8 cellular contexts compared by ENCODE assay signal in the genomic region with DNA sequence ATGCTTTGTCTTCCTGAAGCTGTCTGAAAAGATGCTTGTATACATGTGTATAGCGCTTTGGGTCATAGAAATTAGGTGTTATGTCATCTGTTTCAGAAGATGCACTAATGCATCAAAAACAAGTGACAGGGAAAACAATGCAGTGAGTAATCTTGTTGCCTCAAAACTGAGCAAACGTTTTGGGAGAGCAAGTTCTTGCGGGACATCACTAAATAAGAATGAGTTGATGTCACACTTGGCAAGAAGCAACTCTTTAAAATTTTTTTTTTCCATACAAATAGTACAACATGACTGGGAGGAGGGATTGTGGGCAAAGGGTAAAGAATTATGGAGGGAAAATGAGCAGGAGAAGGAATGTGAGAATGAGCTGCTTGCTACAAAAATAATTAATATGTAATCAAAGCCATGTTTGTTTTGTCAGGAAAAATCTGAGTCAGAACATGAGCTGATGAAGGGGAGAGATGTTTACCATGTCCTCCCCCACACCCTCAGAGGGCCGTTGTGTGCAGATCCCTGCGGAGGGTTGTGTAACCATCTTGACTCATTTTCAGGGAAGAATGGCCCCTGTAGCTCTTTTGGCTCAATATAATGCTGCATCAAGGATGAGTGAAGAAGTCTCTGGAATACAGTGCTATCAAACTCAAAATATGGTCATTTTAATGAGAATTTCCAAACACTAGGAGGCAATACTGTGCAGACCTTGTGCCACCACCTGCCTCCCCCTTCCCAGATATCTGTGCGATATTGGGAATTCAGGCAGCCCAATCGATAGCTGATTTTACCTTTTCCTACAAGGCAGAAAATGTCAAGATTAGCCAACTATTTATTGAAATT. TPM values are rescaled to one million over a fixed set of nuclear protein-coding genes. Genes with fewer than 3 reads are reported as not detected.
DNase-seq lines count a peak whose midpoint lies in the region; ATAC-seq and TF ChIP-seq lines count a peak whose summit lies in the region.

No MANE protein-coding gene starts in this region.

- no peaks in the 10 kb centered on the region for H3K79me2 ChIP-seq in smooth muscle cell (ENCODE audit: low read depth)

- peak overlapping the region; percentile 30 for H3K9ac ChIP-seq in smooth muscle cell (ENCODE audit: low read depth)

- peak overlapping the region; percentile 68 for H3K4me2 ChIP-seq in smooth muscle cell

- H3K27ac ChIP-seq in RWPE2 (ENCODE audit: poor library complexity, severe bottlenecking) (peak overlapping the region; percentile 32), gastroesophageal sphincter (peak overlapping the region; percentile 47 to 79 (median 66)), smooth muscle cell (ENCODE audit: low read depth) (peak overlapping the region; percentile 76)

- WGBS in gastroesophageal sphincter (ENCODE audit: low coverage in 1 of 2), 2 donors: 44 to 51% methylated on average over 7 of the region's 7 CpGs
- WGBS in smooth muscle cell (ENCODE audit: low lambda C conversion rate): 46% methylated on average over 7 of the region's 7 CpGs

- peak; percentile 41 for DNase-seq in GOT3 (lab: John Stamatoyannopoulos, UW)
- DNase-seq in RWPE2 (ENCODE audit: low spot score): peak; percentile 65
- DNase-seq in smooth muscle cell (lab: John Stamatoyannopoulos, UW; ENCODE audit: unreplicated experiment): peak; percentile 3
- DNase-seq in activated CD8-positive, alpha-beta memory T cell treated with anti-CD3 and anti-CD28 coated beads, Interleukin-2, amount 50 U/mL, for 48 hours: no peak
- no peak for DNase-seq in DMS153 (lab: John Stamatoyannopoulos, UW)
- DNase-seq in DMS 273 treated with DMSO at 0.1 percent for 48 hours (lab: John Stamatoyannopoulos, UW): no peak

- H3K9me3 ChIP-seq in RWPE2 (ENCODE audit: severe bottlenecking): no peaks in the 10 kb centered on the region
- H3K9me3 ChIP-seq in gastroesophageal sphincter: no peaks in the 10 kb centered on the region
- H3K9me3 ChIP-seq in smooth muscle cell (replicated peaks; ENCODE audit: low read depth): no peaks in the 10 kb centered on the region

- TF ChIP-seq CTCF in RWPE2 (IDR thresholded peaks at IDR 0.05; ENCODE audit: poor library complexity, severe bottlenecking) (no peak), gastroesophageal sphincter (IDR thresholded peaks at IDR 0.05) (peak in 2 of 4 experiments; percentile 17), smooth muscle cell (IDR thresholded peaks at IDR 0.05; ENCODE audit: borderline replicate concordance, insufficient read depth, poor library complexity, severe bottlenecking) (no peak)

- H4K20me1 ChIP-seq in smooth muscle cell (ENCODE audit: low read depth): no peaks in the 10 kb centered on the region

- H3K27me3 ChIP-seq in RWPE2 (ENCODE audit: insufficient read depth, poor library complexity, severe bottlenecking) (no peaks in the 10 kb centered on the region), gastroesophageal sphincter (no peaks in the 10 kb centered on the region), smooth muscle cell (ENCODE audit: low read depth) (no peaks in the 10 kb centered on the region)

- H3F3A ChIP-seq in smooth muscle cell (ENCODE audit: low read depth): no peaks in the 10 kb centered on the region

- ATAC-seq in RWPE2 (ENCODE audit: low read depth) (peak; percentile 98), gastroesophageal sphincter (peak; percentile 97), GM18505 (IDR thresholded peaks at IDR 0.05; ENCODE audit: unreplicated experiment) (no peak)

- TF ChIP-seq EP300 in gastroesophageal sphincter (IDR thresholded peaks at IDR 0.05): no peak

- H3K4me3 ChIP-seq in RWPE2 (ENCODE audit: severe bottlenecking) (no peak overlapping the region), gastroesophageal sphincter (no peak overlapping the region), smooth muscle cell (no peak overlapping the region)

- H2AFZ ChIP-seq in smooth muscle cell (ENCODE audit: low read depth): no peak overlapping the region

- TF ChIP-seq POLR2A in gastroesophageal sphincter (IDR thresholded peaks at IDR 0.05) (no peak), GM18505 (IDR thresholded peaks at IDR 0.05; ENCODE audit: borderline replicate concordance, extremely low read depth, insufficient read depth, insufficient read length) (no peak)

- H3K36me3 ChIP-seq in RWPE2 (ENCODE audit: low read depth): no peaks in the 10 kb centered on the region
- H3K36me3 ChIP-seq in gastroesophageal sphincter: no peaks in the 10 kb centered on the region
- no peaks in the 10 kb centered on the region for H3K36me3 ChIP-seq in smooth muscle cell (ENCODE audit: low read depth)

- H3K4me1 ChIP-seq in RWPE2 (ENCODE audit: insufficient read depth, poor library complexity, severe bottlenecking): peaks cover 13% of the 10 kb centered on the region
- peaks cover 2 to 39% (median 4%) of the 10 kb centered on the region in 3 donors for H3K4me1 ChIP-seq in gastroesophageal sphincter
- no peaks in the 10 kb centered on the region for H3K4me1 ChIP-seq in smooth muscle cell (ENCODE audit: low read depth)

RNA-seq across cellular contexts. Expression of a gene that starts 41.4 kb away (rescaled TPM):
- 10 to 100 TPM; 10.5 to 29.1 (median 19.0) TPM for total RNA-seq in gastroesophageal sphincter
- total RNA-seq in smooth muscle cell: 11.2 and 29.8 TPM in 2 replicates
- 8.0 and 11.7 TPM in 2 replicates for polyA plus RNA-seq in smooth muscle cell

RNA-seq across cellular contexts. Expression of a gene that starts 48.2 kb away (rescaled TPM):
- total RNA-seq in gastroesophageal sphincter (10 to 100 TPM; 11.0 to 31.2 (median 22.1) TPM), smooth muscle cell (0.58 and 5.1 TPM in 2 replicates)
- 0.09 and 0.82 TPM in 2 replicates for polyA plus RNA-seq in smooth muscle cell

Comparison
In these comparisons a context has a peak if more than half of its experiments do, and no peak if none do; other contexts are left out.
1. DNase-seq: peak in GOT3 (single experiment), RWPE2 (single experiment) and smooth muscle cell (single experiment); none in activated CD8-positive, alpha-beta memory T cell treated with anti-CD3 and anti-CD28 coated beads, Interleukin-2, amount 50 U/mL, for 48 hours (single experiment), DMS153 (single experiment) and DMS 273 treated with DMSO at 0.1 percent for 48 hours (single experiment).
2. Peak in every context shown above with its lines, with median percentiles within 50 percentile points of each other: H3K27ac ChIP-seq.